ENCODE assay signal across 1 cellular context in genomic region chr1:19357299-19357698, GRCh38.
TF ChIP-seq lines count a peak whose summit lies in the region.

No MANE protein-coding gene starts in this region.

TF ChIP-seq in WTC11, 78 proteins besides CTCF, POLR2A, EP300 and RAD21 (continued from another document):
- no peak for TF ChIP-seq KAT7 (CRISPR knock-in tag; IDR thresholded peaks at IDR 0.05; ENCODE audit: borderline replicate concordance)
- TF ChIP-seq CREB1 (CRISPR knock-in tag; IDR thresholded peaks at IDR 0.05), result no peak
- no peak for TF ChIP-seq RORB (CRISPR knock-in tag; IDR thresholded peaks at IDR 0.05)
- TF ChIP-seq EMX1 (CRISPR knock-in tag; IDR thresholded peaks at IDR 0.05), result no peak
- no peak for TF ChIP-seq ZNF532 (CRISPR knock-in tag; IDR thresholded peaks at IDR 0.05; ENCODE audit: borderline replicate concordance)
- no peak for TF ChIP-seq TEAD1 (CRISPR knock-in tag; IDR thresholded peaks at IDR 0.05)
- TF ChIP-seq ZNF121 (CRISPR knock-in tag; IDR thresholded peaks at IDR 0.05), result no peak
- no peak for TF ChIP-seq ZBTB21 (CRISPR knock-in tag; IDR thresholded peaks at IDR 0.05; ENCODE audit: borderline replicate concordance)
